9 cellular contexts compared by ENCODE assay signal in genomic region chr6:107061125-107062020, GRCh38. TPM values are rescaled to one million over a fixed set of nuclear protein-coding genes. Genes with fewer than 3 reads are reported as not detected.
A peak's percentile ranks its signal among the peaks of the same experiment; 100 is the strongest.
DNase-seq lines count a peak whose midpoint lies in the region; ATAC-seq lines count a peak whose summit lies in the region.
"Had no signal": no experiment of that assay in that cellular context is flagged by ENCODE, and none has a peak within 500 bp of the region (broad histone marks: within the 10 kb centered on the region; RNA-seq: fewer than 3 reads in every experiment).

No MANE protein-coding gene starts in this region.

- H3K4me3 Mint-ChIP-seq in activated naive CD4-positive, alpha-beta T cell treated with anti-CD3 and anti-CD28 coated beads, Interleukin-2, amount 10 ng/mL, durations not matched to agents 7 days and 5 days: peak overlapping the region; percentile 44

- no peaks in the 10 kb centered on the region for H3K27me3 Mint-ChIP-seq in activated naive CD4-positive, alpha-beta T cell treated with anti-CD3 and anti-CD28 coated beads, Interleukin-2, amount 10 ng/mL, durations not matched to agents 7 days and 5 days

- CTCF ChIA-PET in activated naive CD4-positive, alpha-beta T cell treated with anti-CD3 and anti-CD28 coated beads, Interleukin-2, amount 10 ng/mL, durations not matched to agents 7 days and 5 days (lab: Charles Lee): interaction anchor here (0.8 to 1.1 kb wide), 2 partner anchors 52 to 64 kb away, joined by 3 read pairs; no protein-coding TSS in a partner anchor

- H3K9me3 Mint-ChIP-seq in activated naive CD4-positive, alpha-beta T cell treated with anti-CD3 and anti-CD28 coated beads, Interleukin-2, amount 10 ng/mL, durations not matched to agents 7 days and 5 days: no peaks in the 10 kb centered on the region
- H3K9me3 Mint-ChIP-seq in activated naive CD4-positive, alpha-beta T cell treated with anti-CD3 and anti-CD28 coated beads, Interleukin-2, amount 50 U/mL, for 72 hours: no peaks in the 10 kb centered on the region

- peak overlapping the region; percentile 72 for H3K27ac Mint-ChIP-seq in activated naive CD4-positive, alpha-beta T cell treated with anti-CD3 and anti-CD28 coated beads, Interleukin-2, amount 10 ng/mL, durations not matched to agents 7 days and 5 days
- H3K27ac Mint-ChIP-seq in activated naive CD4-positive, alpha-beta T cell treated with anti-CD3 and anti-CD28 coated beads, Interleukin-2, amount 50 U/mL, for 72 hours: peak overlapping the region; percentile 22 to 62

- DNase-seq in activated naive CD4-positive, alpha-beta T cell treated with anti-CD3 and anti-CD28 coated beads, Interleukin-2, amount 10 ng/mL, durations not matched to agents 7 days and 5 days: peak; percentile 32
- no peak for DNase-seq in activated naive CD4-positive, alpha-beta T cell treated with Interleukin-2 at 50 U/mL for 16 hours
- no peak for DNase-seq in activated naive CD4-positive, alpha-beta T cell treated with anti-CD3 and anti-CD28 coated beads, Interleukin-2, amount 50 U/mL, for 72 hours (ENCODE audit: low spot score in 2 of 2)
- peak; percentile 16 for DNase-seq in stimulated activated naive CD8-positive, alpha-beta T cell treated with anti-CD3 and anti-CD28 coated beads, Interleukin-15, Interleukin-2, amounts not matched to agents 100 U/mL and 50 U/mL, for 24 hours
- no peak for DNase-seq in HuH-7 (ENCODE audit: low spot score)
- DNase-seq in foreskin melanocyte: no peak
- DNase-seq in putamen (ENCODE audit: low spot score): no peak
- DNase-seq: NCI-H1436 had no signal

- peak; percentile 54 for ATAC-seq in HG03025 (IDR thresholded peaks at IDR 0.05; ENCODE audit: low FRiP score, unreplicated experiment)
- ATAC-seq in activated naive CD4-positive, alpha-beta T cell treated with anti-CD3 and anti-CD28 coated beads, Interleukin-2, amount 50 U/mL, for 72 hours: peak; percentile 48 to 61
- ATAC-seq in stimulated activated naive CD8-positive, alpha-beta T cell treated with anti-CD3 and anti-CD28 coated beads, Interleukin-15, Interleukin-2, amounts not matched to agents 100 U/mL and 50 U/mL, for 24 hours: peak; percentile 41

- peaks cover 51% of the 10 kb centered on the region for H3K4me1 Mint-ChIP-seq in activated naive CD4-positive, alpha-beta T cell treated with anti-CD3 and anti-CD28 coated beads, Interleukin-2, amount 10 ng/mL, durations not matched to agents 7 days and 5 days

- no peaks in the 10 kb centered on the region for H3K36me3 Mint-ChIP-seq in activated naive CD4-positive, alpha-beta T cell treated with anti-CD3 and anti-CD28 coated beads, Interleukin-2, amount 10 ng/mL, durations not matched to agents 7 days and 5 days
- peaks cover 0 to 12% of the 10 kb centered on the region in 2 donors for H3K36me3 Mint-ChIP-seq in activated naive CD4-positive, alpha-beta T cell treated with anti-CD3 and anti-CD28 coated beads, Interleukin-2, amount 50 U/mL, for 72 hours

RNA-seq across cellular contexts. Expression of gene MTRES1, which starts 33.4 kb away (rescaled TPM):
- total RNA-seq in activated naive CD4-positive, alpha-beta T cell treated with anti-CD3 and anti-CD28 coated beads, Interleukin-2, amount 50 U/mL, for 72 hours: 10 to 100 TPM; 10.2 to 23.0 TPM

RNA-seq across cellular contexts. Expression of gene BEND3, which starts 53.9 kb away (rescaled TPM):
- total RNA-seq in activated naive CD4-positive, alpha-beta T cell treated with anti-CD3 and anti-CD28 coated beads, Interleukin-2, amount 50 U/mL, for 72 hours: 1 to 10 TPM; 4.0 to 5.2 TPM

Comparison
In these comparisons a context has a peak if more than half of its experiments do, and no peak if none do; other contexts are left out.
1. DNase-seq: peak in activated naive CD4-positive, alpha-beta T cell treated with anti-CD3 and anti-CD28 coated beads, Interleukin-2, amount 10 ng/mL, durations not matched to agents 7 days and 5 days (single experiment) and stimulated activated naive CD8-positive, alpha-beta T cell treated with anti-CD3 and anti-CD28 coated beads, Interleukin-15, Interleukin-2, amounts not matched to agents 100 U/mL and 50 U/mL, for 24 hours (single experiment); none in activated naive CD4-positive, alpha-beta T cell treated with Interleukin-2 at 50 U/mL for 16 hours (single experiment), activated naive CD4-positive, alpha-beta T cell treated with anti-CD3 and anti-CD28 coated beads, Interleukin-2, amount 50 U/mL, for 72 hours (0 of 2), HuH-7 (single experiment), foreskin melanocyte (single experiment) and putamen (single experiment).
2. Peak in every context shown above with its lines, with median percentiles within 50 percentile points of each other: ATAC-seq.